Comparison of ENCODE assay signal across 8 cellular contexts in the genomic region with DNA sequence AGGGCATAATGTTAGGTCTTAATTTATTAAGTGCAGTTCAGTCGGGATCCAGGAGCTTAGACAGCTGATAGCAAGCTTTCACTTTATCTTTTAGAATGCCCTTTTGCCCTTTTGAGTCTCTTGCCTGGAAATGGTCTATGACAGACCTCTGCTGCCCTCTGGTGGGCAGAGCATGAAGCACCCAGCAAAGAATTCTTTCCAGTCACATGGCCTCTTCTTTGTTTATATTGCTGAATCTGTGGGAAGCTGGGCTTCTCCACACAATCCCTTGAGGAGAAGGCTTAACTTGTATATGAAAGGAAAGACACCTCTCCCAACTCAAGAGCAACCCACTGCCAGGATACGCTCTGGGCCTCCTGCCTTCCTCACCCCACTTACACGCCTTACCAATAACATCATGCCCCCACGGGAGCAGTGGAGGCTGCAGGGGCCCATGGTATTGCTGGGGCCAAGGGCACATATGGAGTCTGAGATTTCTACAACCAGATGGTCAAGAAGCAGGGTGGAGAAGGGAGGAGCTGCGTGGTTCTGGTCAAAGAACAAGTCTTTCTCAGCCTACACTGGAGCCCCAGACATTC. TPM values are rescaled to one million over a fixed set of nuclear protein-coding genes. Genes with fewer than 3 reads are reported as not detected.
A peak's percentile ranks its signal among the peaks of the same experiment; 100 is the strongest.
DNase-seq lines count a peak whose midpoint lies in the region; ATAC-seq and TF ChIP-seq lines count a peak whose summit lies in the region.

No MANE protein-coding gene starts in this region.

- no peaks in the 10 kb centered on the region for H3K36me3 Mint-ChIP-seq in activated naive CD4-positive, alpha-beta T cell treated with anti-CD3 and anti-CD28 coated beads, Interleukin-2, amount 50 U/mL, for 24 hours
- no peaks in the 10 kb centered on the region for H3K36me3 Mint-ChIP-seq in type B pancreatic cell

- H3K27me3 ChIP-seq in cardiac muscle cell = no peaks in the 10 kb centered on the region

- DNase-seq in GM04504 (ENCODE audit: low read depth) (peak; percentile 52), NCI-H1048 (lab: John Stamatoyannopoulos, UW) (peak; percentile 14), cardiac muscle cell (ENCODE audit: low read depth in 1 of 2, low spot score in 1 of 2) (peak; percentile 80 to 91), posterior cingulate gyrus (peak; percentile 45 to 96 (median 79)), type B pancreatic cell (ENCODE audit: extremely low spot score, unreplicated experiment) (peak; percentile 83)

- intact Hi-C loops in posterior cingulate gyrus (cut with DNase I) = loop anchor here (1.0 to 2.0 kb wide), 3 partner anchors 178 to 452 kb away; no protein-coding TSS in a partner anchor

- no peaks in the 10 kb centered on the region for H3K9me3 Mint-ChIP-seq in activated naive CD4-positive, alpha-beta T cell treated with anti-CD3 and anti-CD28 coated beads, Interleukin-2, amount 50 U/mL, for 24 hours
- no peaks in the 10 kb centered on the region for H3K9me3 Mint-ChIP-seq in type B pancreatic cell

- H3K4me3 ChIP-seq in cardiac muscle cell = no peak overlapping the region

- peak overlapping the region; percentile 62 for H3K27ac Mint-ChIP-seq in activated naive CD4-positive, alpha-beta T cell treated with anti-CD3 and anti-CD28 coated beads, Interleukin-2, amount 50 U/mL, for 24 hours
- peak overlapping the region; percentile 85 for H3K27ac Mint-ChIP-seq in type B pancreatic cell

- H3K4me3 Mint-ChIP-seq in activated naive CD4-positive, alpha-beta T cell treated with anti-CD3 and anti-CD28 coated beads, Interleukin-2, amount 50 U/mL, for 24 hours = no peak overlapping the region
- no peak overlapping the region for H3K4me3 Mint-ChIP-seq in type B pancreatic cell

- no peaks in the 10 kb centered on the region for H3K36me3 ChIP-seq in cardiac muscle cell

- TF ChIP-seq CTCF in cardiac muscle cell (IDR thresholded peaks at IDR 0.05; ENCODE audit: low read depth, low read length) (peak; percentile 89), type B pancreatic cell (conservative IDR thresholded peaks at IDR 0.05) (peak; percentile 99)

- peak overlapping the region; percentile 13 for H3K27ac ChIP-seq in cardiac muscle cell

- H3K27me3 Mint-ChIP-seq in activated naive CD4-positive, alpha-beta T cell treated with anti-CD3 and anti-CD28 coated beads, Interleukin-2, amount 50 U/mL, for 24 hours = peaks cover 3% of the 10 kb centered on the region
- peaks cover 3% of the 10 kb centered on the region for H3K27me3 Mint-ChIP-seq in type B pancreatic cell

- H3K4me1 ChIP-seq in cardiac muscle cell (ENCODE audit: low read depth) = peaks cover 5% of the 10 kb centered on the region

- ATAC-seq in SK-N-SH treated with all-trans-retinoic acid at 6 μM for 48 hours = peak; percentile 92
- ATAC-seq in GM18511 (IDR thresholded peaks at IDR 0.05; ENCODE audit: unreplicated experiment) = no peak

- H3K4me1 Mint-ChIP-seq in activated naive CD4-positive, alpha-beta T cell treated with anti-CD3 and anti-CD28 coated beads, Interleukin-2, amount 50 U/mL, for 24 hours = peaks cover 4% of the 10 kb centered on the region
- peaks cover 10% of the 10 kb centered on the region for H3K4me1 Mint-ChIP-seq in type B pancreatic cell (ENCODE audit: unreplicated experiment)

- H3K9me3 ChIP-seq in cardiac muscle cell (ENCODE audit: low read depth) = no peaks in the 10 kb centered on the region

TF ChIP-seq in SK-N-SH treated with all-trans-retinoic acid at 6 μM for 48 hours, 23 proteins besides CTCF, POLR2A, EP300 and RAD21:
- no peak for TF ChIP-seq RARB (CRISPR knock-in tag; IDR thresholded peaks at IDR 0.05)
- no peak for TF ChIP-seq ARNTL (CRISPR knock-in tag; IDR thresholded peaks at IDR 0.05; ENCODE audit: borderline replicate concordance, low read depth)
- TF ChIP-seq GLIS3 (CRISPR knock-in tag; IDR thresholded peaks at IDR 0.05) = no peak
- no peak for TF ChIP-seq ZC3H10 (CRISPR knock-in tag; IDR thresholded peaks at IDR 0.05)
- no peak for TF ChIP-seq ZNF70 (CRISPR knock-in tag; IDR thresholded peaks at IDR 0.05)
- TF ChIP-seq ESRRG (CRISPR knock-in tag; IDR thresholded peaks at IDR 0.05) = no peak
- no peak for TF ChIP-seq ZFP30 (CRISPR knock-in tag; IDR thresholded peaks at IDR 0.05)
- no peak for TF ChIP-seq ZNF565 (CRISPR knock-in tag; conservative IDR thresholded peaks at IDR 0.05; ENCODE audit: low read depth)
- no peak for TF ChIP-seq OSR1 (CRISPR knock-in tag; IDR thresholded peaks at IDR 0.05)
- TF ChIP-seq, protein P1, sequence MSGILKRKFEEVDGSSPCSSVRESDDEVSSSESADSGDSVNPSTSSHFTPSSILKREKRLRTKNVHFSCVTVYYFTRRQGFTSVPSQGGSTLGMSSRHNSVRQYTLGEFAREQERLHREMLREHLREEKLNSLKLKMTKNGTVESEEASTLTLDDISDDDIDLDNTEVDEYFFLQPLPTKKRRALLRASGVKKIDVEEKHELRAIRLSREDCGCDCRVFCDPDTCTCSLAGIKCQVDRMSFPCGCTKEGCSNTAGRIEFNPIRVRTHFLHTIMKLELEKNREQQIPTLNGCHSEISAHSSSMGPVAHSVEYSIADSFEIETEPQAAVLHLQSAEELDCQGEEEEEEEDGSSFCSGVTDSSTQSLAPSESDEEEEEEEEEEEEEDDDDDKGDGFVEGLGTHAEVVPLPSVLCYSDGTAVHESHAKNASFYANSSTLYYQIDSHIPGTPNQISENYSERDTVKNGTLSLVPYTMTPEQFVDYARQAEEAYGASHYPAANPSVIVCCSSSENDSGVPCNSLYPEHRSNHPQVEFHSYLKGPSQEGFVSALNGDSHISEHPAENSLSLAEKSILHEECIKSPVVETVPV (CRISPR knock-in tag; IDR thresholded peaks at IDR 0.05) = no peak
- TF ChIP-seq, protein P2, sequence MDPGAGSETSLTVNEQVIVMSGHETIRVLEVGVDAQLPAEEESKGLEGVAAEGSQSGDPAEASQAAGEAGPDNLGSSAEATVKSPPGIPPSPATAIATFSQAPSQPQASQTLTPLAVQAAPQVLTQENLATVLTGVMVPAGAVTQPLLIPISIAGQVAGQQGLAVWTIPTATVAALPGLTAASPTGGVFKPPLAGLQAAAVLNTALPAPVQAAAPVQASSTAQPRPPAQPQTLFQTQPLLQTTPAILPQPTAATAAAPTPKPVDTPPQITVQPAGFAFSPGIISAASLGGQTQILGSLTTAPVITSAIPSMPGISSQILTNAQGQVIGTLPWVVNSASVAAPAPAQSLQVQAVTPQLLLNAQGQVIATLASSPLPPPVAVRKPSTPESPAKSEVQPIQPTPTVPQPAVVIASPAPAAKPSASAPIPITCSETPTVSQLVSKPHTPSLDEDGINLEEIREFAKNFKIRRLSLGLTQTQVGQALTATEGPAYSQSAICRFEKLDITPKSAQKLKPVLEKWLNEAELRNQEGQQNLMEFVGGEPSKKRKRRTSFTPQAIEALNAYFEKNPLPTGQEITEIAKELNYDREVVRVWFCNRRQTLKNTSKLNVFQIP (CRISPR knock-in tag; IDR thresholded peaks at IDR 0.05; ENCODE audit: borderline replicate concordance, low read depth) = no peak
- TF ChIP-seq, protein P3, sequence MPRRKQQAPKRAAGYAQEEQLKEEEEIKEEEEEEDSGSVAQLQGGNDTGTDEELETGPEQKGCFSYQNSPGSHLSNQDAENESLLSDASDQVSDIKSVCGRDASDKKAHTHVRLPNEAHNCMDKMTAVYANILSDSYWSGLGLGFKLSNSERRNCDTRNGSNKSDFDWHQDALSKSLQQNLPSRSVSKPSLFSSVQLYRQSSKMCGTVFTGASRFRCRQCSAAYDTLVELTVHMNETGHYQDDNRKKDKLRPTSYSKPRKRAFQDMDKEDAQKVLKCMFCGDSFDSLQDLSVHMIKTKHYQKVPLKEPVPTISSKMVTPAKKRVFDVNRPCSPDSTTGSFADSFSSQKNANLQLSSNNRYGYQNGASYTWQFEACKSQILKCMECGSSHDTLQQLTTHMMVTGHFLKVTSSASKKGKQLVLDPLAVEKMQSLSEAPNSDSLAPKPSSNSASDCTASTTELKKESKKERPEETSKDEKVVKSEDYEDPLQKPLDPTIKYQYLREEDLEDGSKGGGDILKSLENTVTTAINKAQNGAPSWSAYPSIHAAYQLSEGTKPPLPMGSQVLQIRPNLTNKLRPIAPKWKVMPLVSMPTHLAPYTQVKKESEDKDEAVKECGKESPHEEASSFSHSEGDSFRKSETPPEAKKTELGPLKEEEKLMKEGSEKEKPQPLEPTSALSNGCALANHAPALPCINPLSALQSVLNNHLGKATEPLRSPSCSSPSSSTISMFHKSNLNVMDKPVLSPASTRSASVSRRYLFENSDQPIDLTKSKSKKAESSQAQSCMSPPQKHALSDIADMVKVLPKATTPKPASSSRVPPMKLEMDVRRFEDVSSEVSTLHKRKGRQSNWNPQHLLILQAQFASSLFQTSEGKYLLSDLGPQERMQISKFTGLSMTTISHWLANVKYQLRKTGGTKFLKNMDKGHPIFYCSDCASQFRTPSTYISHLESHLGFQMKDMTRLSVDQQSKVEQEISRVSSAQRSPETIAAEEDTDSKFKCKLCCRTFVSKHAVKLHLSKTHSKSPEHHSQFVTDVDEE (CRISPR knock-in tag; IDR thresholded peaks at IDR 0.05) = no peak
- no peak for TF ChIP-seq BACH2 (CRISPR knock-in tag; IDR thresholded peaks at IDR 0.05; ENCODE audit: borderline replicate concordance)
- TF ChIP-seq CSDC2 (CRISPR knock-in tag; IDR thresholded peaks at IDR 0.05) = no peak
- TF ChIP-seq TCF4 (CRISPR knock-in tag; IDR thresholded peaks at IDR 0.05; ENCODE audit: borderline replicate concordance) = no peak
- no peak for TF ChIP-seq ISL1 (CRISPR knock-in tag; IDR thresholded peaks at IDR 0.05)
- TF ChIP-seq TOX (CRISPR knock-in tag; IDR thresholded peaks at IDR 0.05; ENCODE audit: borderline replicate concordance) = no peak
TF ChIP-seq in SK-N-SH treated with all-trans-retinoic acid at 6 μM for 48 hours: peak in this region for 0.

RNA-seq across cellular contexts. Expression of a gene that starts 20.4 kb away (rescaled TPM):
- not detected in 2 replicates for total RNA-seq in cardiac muscle cell
- polyA plus RNA-seq in cardiac muscle cell = 1.3 and 2.6 TPM in 2 replicates
- not detected in 2 replicates for total RNA-seq in type B pancreatic cell (ENCODE audit: low replicate concordance)

RNA-seq across cellular contexts. Expression of a gene that starts 20.5 kb away (rescaled TPM):
- total RNA-seq in cardiac muscle cell = 33.0 and 36.4 TPM in 2 replicates
- polyA plus RNA-seq in cardiac muscle cell = 74.1 and 76.0 TPM in 2 replicates
- total RNA-seq in type B pancreatic cell (ENCODE audit: low replicate concordance) = 26.5 and 32.9 TPM in 2 replicates

RNA-seq across cellular contexts. Expression of a gene that starts 41.2 kb away (rescaled TPM):
- 35.4 and 267 TPM in 2 replicates for total RNA-seq in cardiac muscle cell
- 48.6 and 352 TPM in 2 replicates for polyA plus RNA-seq in cardiac muscle cell
- 46.4 and 136 TPM in 2 replicates for total RNA-seq in type B pancreatic cell (ENCODE audit: low replicate concordance)

RNA-seq across cellular contexts. Expression of a gene that starts 49.1 kb away (rescaled TPM):
- total RNA-seq in cardiac muscle cell = not detected in 2 replicates
- polyA plus RNA-seq in cardiac muscle cell = not detected in 2 replicates
- total RNA-seq in type B pancreatic cell (ENCODE audit: low replicate concordance) = not detected in 2 replicates

RNA-seq across cellular contexts. Expression of a gene that starts 55.8 kb away (rescaled TPM):
- total RNA-seq in cardiac muscle cell (27.9 and 36.0 TPM in 2 replicates), type B pancreatic cell (ENCODE audit: low replicate concordance) (2.1 TPM in 1 of 2 replicates, not detected in the other)
- polyA plus RNA-seq in cardiac muscle cell = 62.4 and 96.3 TPM in 2 replicates

Comparison
In these comparisons a context has a peak if more than half of its experiments do, and no peak if none do; other contexts are left out.
1. DNase-seq: peak in every context shown above with its lines; median percentile 86 in cardiac muscle cell; 83 in type B pancreatic cell; 79 in posterior cingulate gyrus; 52 in GM04504; 14 in NCI-H1048.